Comparison of ENCODE assay signal across 17 cellular contexts in genomic region chr18:35326695-35327387, GRCh38. TPM values are rescaled to one million over a fixed set of nuclear protein-coding genes. Genes with fewer than 3 reads are reported as not detected.
DNase-seq lines count a peak whose midpoint lies in the region; ATAC-seq and TF ChIP-seq lines count a peak whose summit lies in the region.
"Had no signal": no experiment of that assay in that cellular context is flagged by ENCODE, and none has a peak within 500 bp of the region (broad histone marks: within the 10 kb centered on the region; RNA-seq: fewer than 3 reads in every experiment).

No MANE protein-coding gene starts in this region.

- CTCF ChIA-PET in activated CD4-positive, alpha-beta T cell treated with anti-CD3 and anti-CD28 coated beads for 36 hours (lab: Charles Lee): interaction anchor here (0.6 kb wide), 2 partner anchors 19 to 177 kb away, joined by 3 to 8 read pairs; no protein-coding TSS in a partner anchor

- no peaks in the 10 kb centered on the region for H3K27me3 Mint-ChIP-seq in activated CD4-positive, alpha-beta T cell treated with anti-CD3 and anti-CD28 coated beads for 36 hours
- H3K27me3 Mint-ChIP-seq in chondrocyte (ENCODE audit: low read depth): no peaks in the 10 kb centered on the region
- no peaks in the 10 kb centered on the region for H3K27me3 Mint-ChIP-seq in neural progenitor cell (ENCODE audit: insufficient read depth, low read depth)

- intact Hi-C loops in activated CD4-positive, alpha-beta T cell treated with anti-CD3 and anti-CD28 coated beads for 36 hours (cut with DNase I, micrococcal nuclease): no loop called here

- H3K9me3 ChIP-seq in neural progenitor cell (ENCODE audit: low read depth): no peaks in the 10 kb centered on the region

- H3K4me3 ChIP-seq in neural progenitor cell: no peak overlapping the region
- H3K4me3 ChIP-seq: BLaER1, PC-9 had no signal

- peaks cover 2% of the 10 kb centered on the region for H3K36me3 Mint-ChIP-seq in activated CD4-positive, alpha-beta T cell treated with anti-CD3 and anti-CD28 coated beads for 36 hours (ENCODE audit: low read depth)
- H3K36me3 Mint-ChIP-seq in chondrocyte (ENCODE audit: low read depth) (peaks cover 8% of the 10 kb centered on the region), neural progenitor cell (peaks cover 5% of the 10 kb centered on the region)

- no peak overlapping the region for H3K27ac ChIP-seq in neural progenitor cell
- H3K27ac ChIP-seq: BLaER1, HL-60, PC-9 had no signal

- no peaks in the 10 kb centered on the region for H3K79me2 ChIP-seq in neural progenitor cell (ENCODE audit: low read depth)

- H3K27me3 ChIP-seq in neural progenitor cell: no peaks in the 10 kb centered on the region
- H3K27me3 ChIP-seq: BLaER1 had no signal

- POLR2A ChIA-PET in activated CD4-positive, alpha-beta T cell treated with anti-CD3 and anti-CD28 coated beads for 36 hours (lab: Charles Lee): no interaction called here

- no peak overlapping the region for H3K4me2 ChIP-seq in neural progenitor cell
- H3K4me2 ChIP-seq: BLaER1, PC-9 had no signal

- ATAC-seq in activated CD4-positive, alpha-beta T cell treated with anti-CD3 and anti-CD28 coated beads for 36 hours: peak; percentile 70
- ATAC-seq: CD8-positive, alpha-beta T cell had no signal

- no peak overlapping the region for H3K9ac ChIP-seq in neural progenitor cell
- H3K9ac ChIP-seq: BLaER1 had no signal

- H2AFZ ChIP-seq in neural progenitor cell (replicated peaks): peak overlapping the region; percentile 20
- H2AFZ ChIP-seq: PC-9 had no signal

- peak overlapping the region; percentile 58 for H3K27ac Mint-ChIP-seq in activated CD4-positive, alpha-beta T cell treated with anti-CD3 and anti-CD28 coated beads for 36 hours
- H3K27ac Mint-ChIP-seq in chondrocyte (ENCODE audit: unreplicated experiment) (peak overlapping the region; percentile 58), neural progenitor cell (no peak overlapping the region)
- H3K27ac Mint-ChIP-seq: CD8-positive, alpha-beta T cell had no signal

- H3K4me1 ChIP-seq in neural progenitor cell: peaks cover 16% of the 10 kb centered on the region
- H3K4me1 ChIP-seq: BLaER1 had no signal

- H4K20me1 ChIP-seq in neural progenitor cell (ENCODE audit: low read depth): no peaks in the 10 kb centered on the region
- H4K20me1 ChIP-seq: BLaER1 had no signal

- no peak for TF ChIP-seq CTCF in chondrocyte (IDR thresholded peaks at IDR 0.05)
- no peak for TF ChIP-seq CTCF in neural progenitor cell (IDR thresholded peaks at IDR 0.05)

- no peak for DNase-seq in activated CD4-positive, alpha-beta T cell treated with anti-CD3 and anti-CD28 coated beads for 36 hours
- no peak for DNase-seq in activated CD4-positive, alpha-beta T cell treated with anti-CD3 and anti-CD28 coated beads for 48 hours
- DNase-seq in NCI-H69 (lab: John Stamatoyannopoulos, UW) (peak; percentile 37), chondrocyte (ENCODE audit: low spot score) (no peak), neural progenitor cell (ENCODE audit: low spot score) (no peak), RPMI8226 (no peak), EL (no peak), T-helper 1 cell (no peak)
- DNase-seq: 8988T; CD8-positive, alpha-beta T cell; GF-D8; NCI-H1417 treated with DMSO at 0.1 percent for 48 hours; NCI-H1930; NCI-H526 treated with DMSO at 0.1 percent for 48 hours; PC-9 had no signal

- H3K4me1 Mint-ChIP-seq in activated CD4-positive, alpha-beta T cell treated with anti-CD3 and anti-CD28 coated beads for 36 hours: peaks cover 3% of the 10 kb centered on the region
- H3K4me1 Mint-ChIP-seq in chondrocyte (ENCODE audit: low read depth): peaks cover 23% of the 10 kb centered on the region
- peaks cover 4% of the 10 kb centered on the region for H3K4me1 Mint-ChIP-seq in neural progenitor cell

- no peaks in the 10 kb centered on the region for H3K36me3 ChIP-seq in neural progenitor cell

- peaks cover 14% of the 10 kb centered on the region for H3F3A ChIP-seq in neural progenitor cell (ENCODE audit: low read depth)

- no peak overlapping the region for H3K4me3 Mint-ChIP-seq in activated CD4-positive, alpha-beta T cell treated with anti-CD3 and anti-CD28 coated beads for 36 hours
- H3K4me3 Mint-ChIP-seq in chondrocyte (ENCODE audit: unreplicated experiment): no peak overlapping the region
- H3K4me3 Mint-ChIP-seq in neural progenitor cell: no peak overlapping the region
- H3K4me3 Mint-ChIP-seq: CD8-positive, alpha-beta T cell had no signal

- peaks cover 2% of the 10 kb centered on the region for H3K9me3 Mint-ChIP-seq in activated CD4-positive, alpha-beta T cell treated with anti-CD3 and anti-CD28 coated beads for 36 hours (ENCODE audit: low read depth)
- H3K9me3 Mint-ChIP-seq in chondrocyte (ENCODE audit: low read depth) (peaks cover 17% of the 10 kb centered on the region), neural progenitor cell (peaks cover 3% of the 10 kb centered on the region)

RNA-seq across cellular contexts. Expression of gene ZNF24, which starts 17.4 kb away (rescaled TPM):
- 10 to 100 TPM; 31.7 to 50.9 TPM for total RNA-seq in activated CD4-positive, alpha-beta T cell treated with anti-CD3 and anti-CD28 coated beads for 36 hours
- 33.2 to 36.1 TPM (median 35.5 TPM) in 3 replicates for total RNA-seq in chondrocyte
- total RNA-seq in neural progenitor cell (ENCODE audit: low replicate concordance): 53.6 and 84.8 TPM in 2 replicates

RNA-seq across cellular contexts. Expression of gene ZSCAN30, which starts 36.8 kb away (rescaled TPM):
- total RNA-seq in activated CD4-positive, alpha-beta T cell treated with anti-CD3 and anti-CD28 coated beads for 36 hours: 10 to 100 TPM; 24.2 to 25.4 TPM
- 8.8 to 14.7 TPM (median 9.8 TPM) in 3 replicates for total RNA-seq in chondrocyte
- 21.7 and 22.1 TPM in 2 replicates for total RNA-seq in neural progenitor cell (ENCODE audit: low replicate concordance)

RNA-seq across cellular contexts. Expression of gene ZNF396, which starts 50.3 kb away (rescaled TPM):
- 1 to 10 TPM in 1 of 2 experiments, under 1 TPM in 1; 0.47 to 1.1 TPM for total RNA-seq in activated CD4-positive, alpha-beta T cell treated with anti-CD3 and anti-CD28 coated beads for 36 hours
- total RNA-seq in chondrocyte (1.4 to 1.5 TPM (median 1.4 TPM) in 3 replicates), neural progenitor cell (ENCODE audit: low replicate concordance) (1.4 and 2.2 TPM in 2 replicates)
- total RNA-seq: CD8-positive, alpha-beta T cell had no signal
